1 cellular context compared by ENCODE assay signal in the genomic region with DNA sequence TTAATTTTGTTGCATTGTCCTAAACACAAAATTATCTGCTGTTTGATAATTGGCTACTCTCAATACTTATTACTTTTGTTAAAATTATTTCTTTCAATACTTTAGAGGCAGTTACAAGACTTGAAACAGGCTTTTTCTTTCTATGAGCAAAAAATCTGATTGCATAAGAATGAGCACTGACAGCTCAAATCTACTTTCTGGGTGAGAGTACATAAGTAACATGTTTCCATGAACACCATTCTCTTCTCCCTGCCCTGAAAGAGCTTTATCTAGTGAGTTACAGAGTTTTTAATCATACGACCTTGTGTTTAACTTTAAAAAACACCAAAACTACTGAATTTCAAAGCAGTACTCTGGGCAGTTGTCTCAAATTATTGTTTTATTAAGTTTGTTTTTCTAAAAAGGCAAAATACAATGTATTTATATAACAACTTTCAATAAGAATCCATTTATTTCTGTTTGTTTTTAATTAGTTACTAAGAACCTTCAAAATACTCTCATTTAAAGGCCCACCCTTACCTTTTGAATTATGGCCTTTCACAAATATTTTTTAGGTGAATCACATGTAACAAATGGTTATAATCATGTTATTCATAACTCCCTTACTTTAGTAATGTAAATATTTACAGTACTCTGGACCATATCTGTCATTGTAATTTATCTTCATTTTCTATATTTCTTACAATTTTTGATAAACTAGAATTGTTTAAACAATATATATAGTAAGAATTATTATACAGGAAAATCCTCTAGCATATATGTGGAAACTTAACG.
TF ChIP-seq lines count a peak whose summit lies in the region.

No MANE protein-coding gene starts in this region.

TF ChIP-seq in HepG2, 621 proteins besides CTCF, POLR2A, EP300 and RAD21:
- TF ChIP-seq NRL (CRISPR knock-in tag; IDR thresholded peaks at IDR 0.05; ENCODE audit: borderline replicate concordance) (no peak), ZNF841 (CRISPR knock-in tag; IDR thresholded peaks at IDR 0.05; ENCODE audit: borderline replicate concordance) (no peak), MED1 (CRISPR knock-in tag; IDR thresholded peaks at IDR 0.05) (no peak), FOSL2 (CRISPR knock-in tag; IDR thresholded peaks at IDR 0.05) (no peak), ZNF430 (CRISPR knock-in tag; IDR thresholded peaks at IDR 0.05) (no peak), HHEX (CRISPR knock-in tag; IDR thresholded peaks at IDR 0.05) (no peak), ZSCAN30 (CRISPR knock-in tag; IDR thresholded peaks at IDR 0.05) (no peak), MIXL1 (CRISPR knock-in tag; IDR thresholded peaks at IDR 0.05) (no peak), SMAD3 (CRISPR knock-in tag; IDR thresholded peaks at IDR 0.05) (no peak), CCDC6 (CRISPR knock-in tag; IDR thresholded peaks at IDR 0.05) (no peak), TGIF2 (CRISPR knock-in tag; IDR thresholded peaks at IDR 0.05) (no peak)
- TF ChIP-seq, protein P1, sequence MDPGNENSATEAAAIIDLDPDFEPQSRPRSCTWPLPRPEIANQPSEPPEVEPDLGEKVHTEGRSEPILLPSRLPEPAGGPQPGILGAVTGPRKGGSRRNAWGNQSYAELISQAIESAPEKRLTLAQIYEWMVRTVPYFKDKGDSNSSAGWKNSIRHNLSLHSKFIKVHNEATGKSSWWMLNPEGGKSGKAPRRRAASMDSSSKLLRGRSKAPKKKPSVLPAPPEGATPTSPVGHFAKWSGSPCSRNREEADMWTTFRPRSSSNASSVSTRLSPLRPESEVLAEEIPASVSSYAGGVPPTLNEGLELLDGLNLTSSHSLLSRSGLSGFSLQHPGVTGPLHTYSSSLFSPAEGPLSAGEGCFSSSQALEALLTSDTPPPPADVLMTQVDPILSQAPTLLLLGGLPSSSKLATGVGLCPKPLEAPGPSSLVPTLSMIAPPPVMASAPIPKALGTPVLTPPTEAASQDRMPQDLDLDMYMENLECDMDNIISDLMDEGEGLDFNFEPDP (CRISPR knock-in tag; conservative IDR thresholded peaks at IDR 0.05), result no peak
- TF ChIP-seq, protein P2, sequence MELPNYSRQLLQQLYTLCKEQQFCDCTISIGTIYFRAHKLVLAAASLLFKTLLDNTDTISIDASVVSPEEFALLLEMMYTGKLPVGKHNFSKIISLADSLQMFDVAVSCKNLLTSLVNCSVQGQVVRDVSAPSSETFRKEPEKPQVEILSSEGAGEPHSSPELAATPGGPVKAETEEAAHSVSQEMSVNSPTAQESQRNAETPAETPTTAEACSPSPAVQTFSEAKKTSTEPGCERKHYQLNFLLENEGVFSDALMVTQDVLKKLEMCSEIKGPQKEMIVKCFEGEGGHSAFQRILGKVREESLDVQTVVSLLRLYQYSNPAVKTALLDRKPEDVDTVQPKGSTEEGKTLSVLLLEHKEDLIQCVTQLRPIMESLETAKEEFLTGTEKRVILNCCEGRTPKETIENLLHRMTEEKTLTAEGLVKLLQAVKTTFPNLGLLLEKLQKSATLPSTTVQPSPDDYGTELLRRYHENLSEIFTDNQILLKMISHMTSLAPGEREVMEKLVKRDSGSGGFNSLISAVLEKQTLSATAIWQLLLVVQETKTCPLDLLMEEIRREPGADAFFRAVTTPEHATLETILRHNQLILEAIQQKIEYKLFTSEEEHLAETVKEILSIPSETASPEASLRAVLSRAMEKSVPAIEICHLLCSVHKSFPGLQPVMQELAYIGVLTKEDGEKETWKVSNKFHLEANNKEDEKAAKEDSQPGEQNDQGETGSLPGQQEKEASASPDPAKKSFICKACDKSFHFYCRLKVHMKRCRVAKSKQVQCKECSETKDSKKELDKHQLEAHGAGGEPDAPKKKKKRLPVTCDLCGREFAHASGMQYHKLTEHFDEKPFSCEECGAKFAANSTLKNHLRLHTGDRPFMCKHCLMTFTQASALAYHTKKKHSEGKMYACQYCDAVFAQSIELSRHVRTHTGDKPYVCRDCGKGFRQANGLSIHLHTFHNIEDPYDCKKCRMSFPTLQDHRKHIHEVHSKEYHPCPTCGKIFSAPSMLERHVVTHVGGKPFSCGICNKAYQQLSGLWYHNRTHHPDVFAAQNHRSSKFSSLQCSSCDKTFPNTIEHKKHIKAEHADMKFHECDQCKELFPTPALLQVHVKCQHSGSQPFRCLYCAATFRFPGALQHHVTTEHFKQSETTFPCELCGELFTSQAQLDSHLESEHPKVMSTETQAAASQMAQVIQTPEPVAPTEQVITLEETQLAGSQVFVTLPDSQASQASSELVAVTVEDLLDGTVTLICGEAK (IDR thresholded peaks at IDR 0.05), result no peak
- TF ChIP-seq, protein P2 (CRISPR knock-in tag; IDR thresholded peaks at IDR 0.05), result no peak
- TF ChIP-seq, protein P3, sequence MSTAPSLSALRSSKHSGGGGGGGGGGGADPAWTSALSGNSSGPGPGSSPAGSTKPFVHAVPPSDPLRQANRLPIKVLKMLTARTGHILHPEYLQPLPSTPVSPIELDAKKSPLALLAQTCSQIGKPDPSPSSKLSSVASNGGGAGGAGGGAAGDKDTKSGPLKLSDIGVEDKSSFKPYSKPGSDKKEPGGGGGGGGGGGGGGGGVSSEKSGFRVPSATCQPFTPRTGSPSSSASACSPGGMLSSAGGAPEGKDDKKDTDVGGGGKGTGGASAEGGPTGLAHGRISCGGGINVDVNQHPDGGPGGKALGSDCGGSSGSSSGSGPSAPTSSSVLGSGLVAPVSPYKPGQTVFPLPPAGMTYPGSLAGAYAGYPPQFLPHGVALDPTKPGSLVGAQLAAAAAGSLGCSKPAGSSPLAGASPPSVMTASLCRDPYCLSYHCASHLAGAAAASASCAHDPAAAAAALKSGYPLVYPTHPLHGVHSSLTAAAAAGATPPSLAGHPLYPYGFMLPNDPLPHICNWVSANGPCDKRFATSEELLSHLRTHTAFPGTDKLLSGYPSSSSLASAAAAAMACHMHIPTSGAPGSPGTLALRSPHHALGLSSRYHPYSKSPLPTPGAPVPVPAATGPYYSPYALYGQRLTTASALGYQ (CRISPR knock-in tag; IDR thresholded peaks at IDR 0.05), result no peak
- TF ChIP-seq, protein P4, sequence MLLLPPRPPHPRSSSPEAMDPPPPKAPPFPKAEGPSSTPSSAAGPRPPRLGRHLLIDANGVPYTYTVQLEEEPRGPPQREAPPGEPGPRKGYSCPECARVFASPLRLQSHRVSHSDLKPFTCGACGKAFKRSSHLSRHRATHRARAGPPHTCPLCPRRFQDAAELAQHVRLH (CRISPR knock-in tag; IDR thresholded peaks at IDR 0.05; ENCODE audit: borderline replicate concordance, low read depth), result no peak
- TF ChIP-seq, protein P5, sequence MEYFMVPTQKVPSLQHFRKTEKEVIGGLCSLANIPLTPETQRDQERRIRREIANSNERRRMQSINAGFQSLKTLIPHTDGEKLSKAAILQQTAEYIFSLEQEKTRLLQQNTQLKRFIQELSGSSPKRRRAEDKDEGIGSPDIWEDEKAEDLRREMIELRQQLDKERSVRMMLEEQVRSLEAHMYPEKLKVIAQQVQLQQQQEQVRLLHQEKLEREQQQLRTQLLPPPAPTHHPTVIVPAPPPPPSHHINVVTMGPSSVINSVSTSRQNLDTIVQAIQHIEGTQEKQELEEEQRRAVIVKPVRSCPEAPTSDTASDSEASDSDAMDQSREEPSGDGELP (IDR thresholded peaks at IDR 0.05; ENCODE audit: borderline replicate concordance, low read depth), result no peak
- TF ChIP-seq, protein P6, sequence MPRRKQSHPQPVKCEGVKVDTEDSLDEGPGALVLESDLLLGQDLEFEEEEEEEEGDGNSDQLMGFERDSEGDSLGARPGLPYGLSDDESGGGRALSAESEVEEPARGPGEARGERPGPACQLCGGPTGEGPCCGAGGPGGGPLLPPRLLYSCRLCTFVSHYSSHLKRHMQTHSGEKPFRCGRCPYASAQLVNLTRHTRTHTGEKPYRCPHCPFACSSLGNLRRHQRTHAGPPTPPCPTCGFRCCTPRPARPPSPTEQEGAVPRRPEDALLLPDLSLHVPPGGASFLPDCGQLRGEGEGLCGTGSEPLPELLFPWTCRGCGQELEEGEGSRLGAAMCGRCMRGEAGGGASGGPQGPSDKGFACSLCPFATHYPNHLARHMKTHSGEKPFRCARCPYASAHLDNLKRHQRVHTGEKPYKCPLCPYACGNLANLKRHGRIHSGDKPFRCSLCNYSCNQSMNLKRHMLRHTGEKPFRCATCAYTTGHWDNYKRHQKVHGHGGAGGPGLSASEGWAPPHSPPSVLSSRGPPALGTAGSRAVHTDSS (CRISPR knock-in tag; conservative IDR thresholded peaks at IDR 0.05), result no peak
